In genomic region chr2:136057023-136057801, GRCh38 we compare ENCODE assay signal across 9 cellular contexts.
A peak's percentile ranks its signal among the peaks of the same experiment; 100 is the strongest.
DNase-seq lines count a peak whose midpoint lies in the region; ATAC-seq lines count a peak whose summit lies in the region.
"Had no signal": no experiment of that assay in that cellular context is flagged by ENCODE, and none has a peak within 500 bp of the region (broad histone marks: within the 10 kb centered on the region; RNA-seq: fewer than 3 reads in every experiment).

No MANE protein-coding gene starts in this region.

- intact Hi-C loops in Right ventricle myocardium superior (cut with DNase I) (no loop called here), head of caudate nucleus (cut with DNase I) (no loop called here)

- peak; percentile 46 for DNase-seq in activated CD4-positive, CD25-positive, alpha-beta regulatory T cell treated with anti-CD3 and anti-CD28 coated beads, Interleukin-2, amount 50 U/mL, for 72 hours
- peak; percentile 20 for DNase-seq in stimulated activated CD4-positive, alpha-beta T cell treated with anti-CD3 and anti-CD28 coated beads, Interleukin-4, amount 100 ng/mL, for 1 hour
- DNase-seq in putamen (ENCODE audit: low spot score) (no peak), Right ventricle myocardium superior (no peak), COLO829 (ENCODE audit: low spot score) (no peak), head of caudate nucleus (no peak)
- DNase-seq: effector CD4-positive, alpha-beta T cell had no signal

- ATAC-seq in GM19025 (IDR thresholded peaks at IDR 0.05; ENCODE audit: low read depth, unreplicated experiment): peak; percentile 38
- ATAC-seq in HG02798 (IDR thresholded peaks at IDR 0.05; ENCODE audit: poor library complexity, unreplicated experiment): peak; percentile 41
- ATAC-seq in Right ventricle myocardium superior (ENCODE audit: poor library complexity): no peak

Comparison
In these comparisons a context has a peak if more than half of its experiments do, and no peak if none do; other contexts are left out.
1. DNase-seq: peak in activated CD4-positive, CD25-positive, alpha-beta regulatory T cell treated with anti-CD3 and anti-CD28 coated beads, Interleukin-2, amount 50 U/mL, for 72 hours (single experiment) and stimulated activated CD4-positive, alpha-beta T cell treated with anti-CD3 and anti-CD28 coated beads, Interleukin-4, amount 100 ng/mL, for 1 hour (single experiment); none in putamen (single experiment), Right ventricle myocardium superior (single experiment), COLO829 (single experiment) and head of caudate nucleus (0 of 42).